ENCODE assay signal across 8 cellular contexts in the genomic region with DNA sequence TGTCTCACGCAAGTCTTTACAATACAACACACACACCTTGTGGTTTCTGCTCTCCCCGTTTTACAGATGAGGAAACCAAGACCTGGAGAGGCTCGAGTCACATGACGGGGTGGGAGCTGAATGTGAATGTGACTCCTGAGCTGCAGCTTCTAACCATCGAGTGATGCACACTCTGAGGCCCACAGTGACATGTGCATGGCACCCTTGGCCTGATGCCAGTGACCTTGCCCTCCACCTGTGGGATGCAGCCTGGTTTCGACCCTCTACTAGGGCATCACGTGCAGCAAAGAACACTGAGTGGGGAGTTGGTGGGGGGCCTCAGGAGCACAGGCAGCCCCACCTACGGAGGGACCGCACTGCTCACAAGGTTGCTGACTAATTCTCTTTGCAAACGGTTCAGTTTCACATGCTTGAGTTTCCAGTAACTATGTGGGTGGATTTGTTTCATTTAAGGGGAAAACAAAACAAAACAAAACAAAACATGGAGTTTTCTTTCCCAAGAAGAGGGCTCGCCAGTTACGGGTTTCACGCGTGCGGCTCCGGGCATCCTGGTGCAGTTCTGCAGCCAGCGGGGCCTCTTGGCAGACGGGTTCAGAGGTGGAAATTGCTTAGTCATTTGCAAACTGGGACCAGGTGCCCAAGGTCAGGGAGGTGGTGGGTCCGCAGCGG. TPM values are rescaled to one million over a fixed set of nuclear protein-coding genes. Genes with fewer than 3 reads are reported as not detected.
DNase-seq lines count a peak whose midpoint lies in the region; ATAC-seq and TF ChIP-seq lines count a peak whose summit lies in the region.
"Had no signal": no experiment of that assay in that cellular context is flagged by ENCODE, and none has a peak within 500 bp of the region (broad histone marks: within the 10 kb centered on the region; RNA-seq: fewer than 3 reads in every experiment).

No MANE protein-coding gene starts in this region.

- no peak overlapping the region for H3K18ac ChIP-seq in H9 (ENCODE audit: insufficient read length, low read depth, low read length)

- POLR2A ChIA-PET in CD8-positive, alpha-beta T cell (lab: Charles Lee): no interaction called here

- H3K4me3 ChIP-seq in CD8-positive, alpha-beta T cell (ENCODE audit: low read depth, low read length): no peak overlapping the region

- no peak overlapping the region for H3K4ac ChIP-seq in H9 (ENCODE audit: low read depth, low read length)

- TF ChIP-seq CTCF in H9 (conservative IDR thresholded peaks at IDR 0.05): no peak
- no peak for TF ChIP-seq CTCF in CD8-positive, alpha-beta T cell (IDR thresholded peaks at IDR 0.05)

- no peak overlapping the region for H3K4me2 ChIP-seq in H9 (ENCODE audit: insufficient read depth, insufficient read length, low read length)

- H3K27me3 Mint-ChIP-seq in H9 (ENCODE audit: low read depth): no peaks in the 10 kb centered on the region
- H3K27me3 Mint-ChIP-seq in CD8-positive, alpha-beta T cell (ENCODE audit: low read depth): no peaks in the 10 kb centered on the region

- H2AK5ac ChIP-seq in H9 (ENCODE audit: insufficient read length, low read length): no peak overlapping the region

- H2BK20ac ChIP-seq in H9 (ENCODE audit: low read depth, low read length, poor library complexity, severe bottlenecking): no peak overlapping the region

- peak; percentile 85 for ATAC-seq in stimulated activated effector memory CD8-positive, alpha-beta T cell treated with anti-CD3 and anti-CD28 coated beads, Interleukin-12 subunit alpha, Interleukin-12 subunit beta, amount 100 ng/mL, for 72 hours
- ATAC-seq in GM18517 (IDR thresholded peaks at IDR 0.05; ENCODE audit: unreplicated experiment): no peak
- ATAC-seq in CD8-positive, alpha-beta T cell: no peak

- H3K23me2 ChIP-seq in H9 (ENCODE audit: insufficient read length, low read depth, low read length, poor library complexity, severe bottlenecking): no peaks in the 10 kb centered on the region

- H2AFZ ChIP-seq in H9 (ENCODE audit: low read length): no peak overlapping the region

- H4K20me1 ChIP-seq in H9 (ENCODE audit: control insufficient read depth, insufficient read depth, insufficient read length): no peaks in the 10 kb centered on the region

- H3K9me3 Mint-ChIP-seq in H9: no peaks in the 10 kb centered on the region
- no peaks in the 10 kb centered on the region for H3K9me3 Mint-ChIP-seq in stimulated activated effector memory CD8-positive, alpha-beta T cell treated with anti-CD3 and anti-CD28 coated beads, Interleukin-12 subunit alpha, Interleukin-12 subunit beta, amount 100 ng/mL, for 72 hours
- no peaks in the 10 kb centered on the region for H3K9me3 Mint-ChIP-seq in CD8-positive, alpha-beta T cell

- H3K36me3 ChIP-seq in CD8-positive, alpha-beta T cell (ENCODE audit: insufficient read depth, low read length): no peaks in the 10 kb centered on the region

- no CpG with 5 or more reads among the region's 20 CpGs for WGBS in H9 (ENCODE audit: extremely low coverage, insufficient read length, low lambda C conversion rate)

- no peaks in the 10 kb centered on the region for H3K27me3 ChIP-seq in H9 (ENCODE audit: insufficient read depth, low read length)
- no peaks in the 10 kb centered on the region for H3K27me3 ChIP-seq in CD8-positive, alpha-beta T cell (ENCODE audit: insufficient read depth, low read length)

- no peak overlapping the region for H4K5ac ChIP-seq in H9 (ENCODE audit: insufficient read length, low read depth, low read length)

- no peak overlapping the region for H2BK12ac ChIP-seq in H9 (ENCODE audit: insufficient read length, low read depth, low read length)

- H4K91ac ChIP-seq in H9 (ENCODE audit: insufficient read length, low read depth, low read length): no peak overlapping the region

- peaks cover 0 to 1% (median 0%) of the 10 kb centered on the region in 3 experiments; a peak in 1 of 7 replicates for H3K36me3 Mint-ChIP-seq in H9 (ENCODE audit: insufficient read depth in 1 of 3, low read depth in 3 of 3)
- peaks cover 4% of the 10 kb centered on the region for H3K36me3 Mint-ChIP-seq in stimulated activated effector memory CD8-positive, alpha-beta T cell treated with anti-CD3 and anti-CD28 coated beads, Interleukin-12 subunit alpha, Interleukin-12 subunit beta, amount 100 ng/mL, for 72 hours
- no peaks in the 10 kb centered on the region for H3K36me3 Mint-ChIP-seq in CD8-positive, alpha-beta T cell

- H3K9me3 ChIP-seq in H9 (ENCODE audit: control insufficient read depth, low read depth, low read length): no peaks in the 10 kb centered on the region
- H3K9me3 ChIP-seq in CD8-positive, alpha-beta T cell (ENCODE audit: low read length): no peaks in the 10 kb centered on the region

- H3T11ph ChIP-seq in H9 (ENCODE audit: low read length): no peak overlapping the region

- no peak overlapping the region for H3K27ac ChIP-seq in H9 (ENCODE audit: insufficient read length, low read depth, low read length)
- H3K27ac ChIP-seq in CD8-positive, alpha-beta T cell (ENCODE audit: low read depth, low read length): no peak overlapping the region

- H3K23ac ChIP-seq in H9 (ENCODE audit: insufficient read length, low read depth, low read length): no peak overlapping the region

- no peak overlapping the region for H2BK120ac ChIP-seq in H9 (ENCODE audit: low read depth, low read length, poor library complexity, severe bottlenecking)

- H3K4me1 Mint-ChIP-seq in H9: peaks cover 34 to 43% of the 10 kb centered on the region in 2 experiments
- H3K4me1 Mint-ChIP-seq in stimulated activated effector memory CD8-positive, alpha-beta T cell treated with anti-CD3 and anti-CD28 coated beads, Interleukin-12 subunit alpha, Interleukin-12 subunit beta, amount 100 ng/mL, for 72 hours: peaks cover 37% of the 10 kb centered on the region
- peaks cover 23% of the 10 kb centered on the region for H3K4me1 Mint-ChIP-seq in CD8-positive, alpha-beta T cell (ENCODE audit: low read depth)

- CTCF ChIA-PET in CD8-positive, alpha-beta T cell (lab: Charles Lee): interaction anchor here (1.1 to 1.2 kb wide), 2 partner anchors 9 to 26 kb away, joined by 3 read pairs; no protein-coding TSS in a partner anchor

- H2BK5ac ChIP-seq in H9 (ENCODE audit: insufficient read length, low read length): no peak overlapping the region

- H3K4me1 ChIP-seq in H9 (ENCODE audit: insufficient read depth, low read length): peaks cover 6% of the 10 kb centered on the region; the same call in 1 of the 2 replicates
- no peaks in the 10 kb centered on the region for H3K4me1 ChIP-seq in CD8-positive, alpha-beta T cell (ENCODE audit: insufficient read depth, low read length)

- no peak overlapping the region for H2BK15ac ChIP-seq in H9 (ENCODE audit: low read depth, low read length)

- H3K56ac ChIP-seq in H9 (ENCODE audit: insufficient read length, low read depth, low read length): no peak overlapping the region

- DNase-seq in H9 (no peak), fibroblast of the conjunctiva (ENCODE audit: low read depth) (peak; percentile 78), OCI-M1 (lab: John Stamatoyannopoulos, UW) (no peak)
- DNase-seq in activated CD8-positive, alpha-beta memory T cell treated with anti-CD3 and anti-CD28 coated beads, Interleukin-2, amount 50 U/mL, for 24 hours (ENCODE audit: extremely low read depth): peak; percentile 44
- peak; percentile 48 to 82 for DNase-seq in stimulated activated effector memory CD8-positive, alpha-beta T cell treated with anti-CD3 and anti-CD28 coated beads, Interleukin-12 subunit alpha, Interleukin-12 subunit beta, amount 100 ng/mL, for 72 hours (ENCODE audit: low spot score in 2 of 2)
- DNase-seq in CD8-positive, alpha-beta T cell: no peak
- DNase-seq: posterior cingulate gyrus had no signal

- H3K9ac ChIP-seq in H9 (ENCODE audit: extremely low read depth, insufficient read length, low read length): no peak overlapping the region

- H4K8ac ChIP-seq in H9 (replicated peaks; ENCODE audit: insufficient read length, low read depth, low read length): no peak overlapping the region

- no peak overlapping the region; the same call in 1 of the 2 replicates for H3K14ac ChIP-seq in H9 (ENCODE audit: insufficient read depth, low read length)

- H3K27ac Mint-ChIP-seq in H9: peak overlapping the region; percentile 32 to 48 (median 39); a peak in 4 of 7 replicates
- peak overlapping the region; percentile 95 for H3K27ac Mint-ChIP-seq in stimulated activated effector memory CD8-positive, alpha-beta T cell treated with anti-CD3 and anti-CD28 coated beads, Interleukin-12 subunit alpha, Interleukin-12 subunit beta, amount 100 ng/mL, for 72 hours
- H3K27ac Mint-ChIP-seq in CD8-positive, alpha-beta T cell: no peak overlapping the region

- no peaks in the 10 kb centered on the region for H3K79me1 ChIP-seq in H9 (ENCODE audit: insufficient read depth, low read depth, low read length, poor library complexity, severe bottlenecking)

- H3K4me3 Mint-ChIP-seq in H9: no peak overlapping the region
- H3K4me3 Mint-ChIP-seq in stimulated activated effector memory CD8-positive, alpha-beta T cell treated with anti-CD3 and anti-CD28 coated beads, Interleukin-12 subunit alpha, Interleukin-12 subunit beta, amount 100 ng/mL, for 72 hours: peak overlapping the region; percentile 71
- no peak overlapping the region for H3K4me3 Mint-ChIP-seq in CD8-positive, alpha-beta T cell

- no peaks in the 10 kb centered on the region for H3K79me2 ChIP-seq in H9 (ENCODE audit: insufficient read depth, low read length)

- intact Hi-C loops in CD8-positive, alpha-beta T cell (cut with DNase I, micrococcal nuclease): no loop called here

RNA-seq across cellular contexts. Expression of gene SPSB1, which starts 22.9 kb away (rescaled TPM):
- 2.7 and 2.9 TPM in 2 replicates for total RNA-seq in H9 (2021)
- total RNA-seq in CD8-positive, alpha-beta T cell: 1 to 10 TPM; 1.6 to 2.2 TPM

Comparison
In these comparisons a context has a peak if more than half of its experiments do, and no peak if none do; other contexts are left out.
1. DNase-seq: peak in activated CD8-positive, alpha-beta memory T cell treated with anti-CD3 and anti-CD28 coated beads, Interleukin-2, amount 50 U/mL, for 24 hours (single experiment), fibroblast of the conjunctiva (single experiment) and stimulated activated effector memory CD8-positive, alpha-beta T cell treated with anti-CD3 and anti-CD28 coated beads, Interleukin-12 subunit alpha, Interleukin-12 subunit beta, amount 100 ng/mL, for 72 hours (2 of 2); none in H9 (single experiment), OCI-M1 (single experiment) and CD8-positive, alpha-beta T cell (0 of 7).